ENCODE assay signal across 8 cellular contexts in genomic region chr17:67996301-67997171, GRCh38. TPM values are rescaled to one million over a fixed set of nuclear protein-coding genes. Genes with fewer than 3 reads are reported as not detected.
A peak's percentile ranks its signal among the peaks of the same experiment; 100 is the strongest.
DNase-seq lines count a peak whose midpoint lies in the region; ATAC-seq, FAIRE-seq and TF ChIP-seq lines count a peak whose summit lies in the region.
"Not testable (repeated sequence)": the region's sequence is repeated elsewhere in the genome, so short reads cannot be mapped to it uniquely, and the experiment has no call there.

TSS of gene C17orf58 (minus strand) at chr17:67996469. CDS start at chr17:67996198, 271 bp downstream.

- not testable (repeated sequence) for TF ChIP-seq CTCF in IMR-90 (conservative IDR thresholded peaks at IDR 0.05; ENCODE audit: low read depth, low read length); WI38 (IDR thresholded peaks at IDR 0.05; ENCODE audit: low read depth, low read length); K562 (IDR thresholded peaks at IDR 0.05 in 2 of 3, conservative IDR thresholded peaks at IDR 0.05 in 1 of 3; ENCODE audit: insufficient read depth in 2 of 3, low read depth in 1 of 3, low read length in 3 of 3); lower lobe of right lung (IDR thresholded peaks at IDR 0.05); transverse colon (IDR thresholded peaks at IDR 0.05)

- not testable (repeated sequence) for TF ChIP-seq POLR2A in IMR-90 (IDR thresholded peaks at IDR 0.05; ENCODE audit: low read depth, low read length); K562 (conservative IDR thresholded peaks at IDR 0.05); transverse colon (IDR thresholded peaks at IDR 0.05)

- POLR2A ChIA-PET in IMR-90 (lab: Charles Lee; ENCODE audit: unreplicated experiment); K562 (lab: Yijun Ruan, JAX): not testable (repeated sequence)

- not testable (repeated sequence) for H3K36me3 ChIP-seq in IMR-90 (ENCODE audit: control insufficient read depth, insufficient read depth, low read length); K562 (ENCODE audit: control insufficient read depth, insufficient read depth, low read length); lower lobe of right lung; transverse colon

- not testable (repeated sequence) for H2AK9ac ChIP-seq in IMR-90 (replicated peaks; ENCODE audit: low read depth, low read length, poor library complexity)

- not testable (repeated sequence) for TF ChIP-seq RAD21 in IMR-90 (IDR thresholded peaks at IDR 0.05; ENCODE audit: low read length); K562 (CRISPR knock-in tag; conservative IDR thresholded peaks at IDR 0.05 in 1 of 2, IDR thresholded peaks at IDR 0.05 in 1 of 2)

- peaks cover 7 to 12% of the 10 kb centered on the region in 2 experiments; a peak in 3 of 4 replicates for H3K79me1 ChIP-seq in IMR-90 (ENCODE audit: low read depth in 1 of 2, low read length in 2 of 2)

- not testable (repeated sequence) for H3K4ac ChIP-seq in IMR-90 (ENCODE audit: low read depth, low read length)

- peak within 1 kb of the TSS; percentile 14; the same call in 1 of the 3 replicates for H2BK15ac ChIP-seq in IMR-90 (ENCODE audit: low read depth, low read length)

- peak within 1 kb of the TSS in 1 of 2 experiments; percentile 11; a peak in 1 of 4 replicates for H4K8ac ChIP-seq in IMR-90 (ENCODE audit: low read depth in 2 of 2, low read length in 2 of 2)

- 0 out of 2 replicates have a peak within 1 kb of the TSS, but pooled peaks have one; percentile 39 for H3K14ac ChIP-seq in IMR-90 (replicated peaks; ENCODE audit: low read depth, low read length)

- intact Hi-C loops in IMR-90 (cut with micrococcal nuclease) (loop anchor here (10.0 kb wide), 1 partner anchor 208 kb away; no protein-coding TSS in a partner anchor), transverse colon (cut with DNase I; ENCODE audit: low total_unique reads) (loop anchor here (5.0 kb wide), 1 partner anchor 1029 kb away; no protein-coding TSS in a partner anchor)
- intact Hi-C loops in K562 (cut with micrococcal nuclease); lower lobe of right lung (cut with DNase I): not testable (repeated sequence)

- not testable (repeated sequence) for H2BK5ac ChIP-seq in IMR-90 (ENCODE audit: low read depth, low read length, poor library complexity, severe bottlenecking)

- ATAC-seq in IMR-90 (ENCODE audit: low read depth); K562; lower lobe of right lung: not testable (repeated sequence)

- CTCF ChIA-PET in IMR-90 (lab: Yijun Ruan, JAX); K562 (lab: Yijun Ruan, JAX; ENCODE audit: low intra/inter-chr PET ratio): not testable (repeated sequence)

- not testable (repeated sequence) for TF ChIP-seq EP300 in K562 (IDR thresholded peaks at IDR 0.05; ENCODE audit: low read length); transverse colon (IDR thresholded peaks at IDR 0.05; ENCODE audit: low read depth)

- H3K4me3 ChIP-seq in IMR-90 (ENCODE audit: insufficient read depth, low read depth, low read length) = peak within 1 kb of the TSS; percentile 64
- H3K4me3 ChIP-seq in WI38 (ENCODE audit: low read depth, low read length) = peak within 1 kb of the TSS; percentile 55
- H3K4me3 ChIP-seq in K562 = not testable (repeated sequence)
- peak within 1 kb of the TSS; percentile 69 for H3K4me3 ChIP-seq in lower lobe of right lung
- H3K4me3 ChIP-seq in transverse colon = peak within 1 kb of the TSS; percentile 33 to 63 (median 44)

- not testable (repeated sequence) for H3K4me1 ChIP-seq in IMR-90 (ENCODE audit: control insufficient read depth, insufficient read depth, low read length)
- H3K4me1 ChIP-seq in K562 (replicated peaks in 1 of 2; ENCODE audit: control insufficient read depth in 2 of 2, insufficient read depth in 2 of 2, low read length in 2 of 2) (peaks cover 20 to 25% of the 10 kb centered on the region in 2 experiments), lower lobe of right lung (peaks cover 24% of the 10 kb centered on the region), transverse colon (peaks cover 9 to 28% (median 18%) of the 10 kb centered on the region in 4 donors)

- DNase-seq in DMS 273 (lab: John Stamatoyannopoulos, UW; ENCODE audit: unreplicated experiment) = peak; percentile 45
- DNase-seq in IMR-90 = peak; percentile 77
- DNase-seq in K562 (ENCODE audit: extremely low read depth in 1 of 4, low spot score in 3 of 4); lower lobe of right lung; transverse colon: not testable (repeated sequence)
- DNase-seq in fibroblast of peridontal ligament (ENCODE audit: extremely low read depth) = peak; percentile 55
- peak; percentile 66 for DNase-seq in renal cortical epithelial cell (ENCODE audit: low read depth)

- H2AK5ac ChIP-seq in IMR-90 (ENCODE audit: low read depth, low read length) = not testable (repeated sequence)

- H3K79me2 ChIP-seq in K562 (ENCODE audit: control insufficient read depth, insufficient read depth, low read length) = peaks cover 21% of the 10 kb centered on the region

- H4K5ac ChIP-seq in IMR-90 (ENCODE audit: low read depth, low read length) = not testable (repeated sequence)

- peak within 1 kb of the TSS; percentile 98 for H3K4me2 ChIP-seq in IMR-90 (ENCODE audit: low read depth, low read length)
- H3K4me2 ChIP-seq in K562 (ENCODE audit: insufficient read depth, low read length) = 0 out of 2 replicates have a peak within 1 kb of the TSS, but pooled peaks have one; percentile 73

- H2BK120ac ChIP-seq in IMR-90 (ENCODE audit: low read depth, low read length) = not testable (repeated sequence)

- 0% methylated on average over 2 of the region's 25 CpGs; no CpG with 5 or more reads in 1 of the 2 experiments for WGBS in IMR-90 (ENCODE audit: extremely low coverage in 2 of 2, insufficient read length in 1 of 2), 2 experiments
- WGBS in K562 (ENCODE audit: insufficient coverage, low coverage, missing lambda C conversion rate) = 81% methylated on average over 19 of the region's 25 CpGs
- WGBS in transverse colon (ENCODE audit: low coverage in 1 of 2), 2 donors = 27 to 54% methylated on average over 9 to 25 of the region's 25 CpGs

- H2BK20ac ChIP-seq in IMR-90 (ENCODE audit: low read depth, low read length) = not testable (repeated sequence)

- not testable (repeated sequence) for BruUV-seq in IMR-90 (replicated peaks; lab: Mats Ljungman, UMichigan); K562 (replicated peaks; lab: Mats Ljungman, UMichigan)

- H3K9me3 ChIP-seq in IMR-90 (ENCODE audit: control insufficient read depth, insufficient read depth, low read length); K562 (replicated peaks; ENCODE audit: control insufficient read depth, insufficient read depth, low read depth, low read length); lower lobe of right lung; transverse colon: not testable (repeated sequence)

- not testable (repeated sequence) for H3K27ac ChIP-seq in IMR-90 (ENCODE audit: insufficient read depth, low read length); K562 (ENCODE audit: extremely low read depth, low read depth, low read length); lower lobe of right lung
- H3K27ac ChIP-seq in transverse colon = peak within 1 kb of the TSS; percentile 14 to 99 (median 66)

- dilution Hi-C loops in IMR-90 (cut with HindIII; ENCODE audit: low sequenced_read_pairs, unreplicated experiment) = not testable (repeated sequence)

- H4K91ac ChIP-seq in IMR-90 (ENCODE audit: insufficient read depth, low read depth, low read length) = not testable (repeated sequence)

- in situ Hi-C loops in IMR-90 (cut with MboI; ENCODE audit: low sequenced_read_pairs); K562 (cut with MboI); transverse colon (cut with MboI; ENCODE audit: low pct_ligation_motif_present in 1 of 4, low pct_unique_long_range_greater_than_20kb in 1 of 4, low sequenced_read_pairs in 3 of 4): not testable (repeated sequence)

- H3K9ac ChIP-seq in IMR-90 (ENCODE audit: low read depth, low read length) = peak within 1 kb of the TSS; percentile 45
- H3K9ac ChIP-seq in K562 (ENCODE audit: insufficient read depth in 1 of 2, low read depth in 2 of 2, low read length in 2 of 2) = 0 out of 4 replicates have a peak within 1 kb of the TSS, but pooled peaks of 1 of the 2 experiments have one; percentile 50

- H3K18ac ChIP-seq in IMR-90 (ENCODE audit: low read depth, low read length) = not testable (repeated sequence)

- H3K27me3 ChIP-seq in IMR-90 (ENCODE audit: control insufficient read depth, insufficient read depth, low read length); K562 (ENCODE audit: control insufficient read depth in 2 of 2, insufficient read depth in 2 of 2, low read length in 2 of 2); lower lobe of right lung (ENCODE audit: low read depth); transverse colon: not testable (repeated sequence)

- not testable (repeated sequence) for H3K9me1 ChIP-seq in IMR-90 (ENCODE audit: insufficient read depth, low read length); K562 (ENCODE audit: control insufficient read depth, insufficient read depth, low read length)

- peak within 1 kb of the TSS; percentile 67 for H2AFZ ChIP-seq in IMR-90 (replicated peaks; ENCODE audit: low read length, poor library complexity)
- H2AFZ ChIP-seq in K562 (ENCODE audit: low read depth, low read length) = not testable (repeated sequence)

- not testable (repeated sequence) for H4K20me1 ChIP-seq in IMR-90 (ENCODE audit: insufficient read depth, low read length); K562 (replicated peaks; ENCODE audit: control insufficient read depth, insufficient read depth, low read length)

- peak within 1 kb of the TSS; percentile 4; the same call in 1 of the 2 replicates for H3K23ac ChIP-seq in IMR-90 (ENCODE audit: low read depth, low read length)

- H3K56ac ChIP-seq in IMR-90 (ENCODE audit: extremely low read depth, insufficient read depth, low read length) = not testable (repeated sequence)

- not testable (repeated sequence) for FAIRE-seq in K562 (lab: Jason Lieb, UNC)

RNA-seq across cellular contexts. Expression of gene C17orf58, which starts in this region (rescaled TPM):
- total RNA-seq in IMR-90 (2012; rRNA removed) (7.2 and 7.8 TPM in 2 replicates), K562 (2014; rRNA removed) (37.4 and 42.5 TPM in 2 replicates), K562 (2014; rRNA removed; fragmentation: Illumina TruSeq; extraction: Trizol) (23.6 and 24.7 TPM in 2 replicates), K562 (2015; rRNA removed; fragmentation: Illumina TruSeq; extraction: Trizol) (17.0 and 17.8 TPM in 2 replicates), K562 (2021) (25.2 and 27.6 TPM in 2 replicates), lower lobe of right lung (7.4 TPM), renal cortical epithelial cell (8.5 and 9.7 TPM in 2 replicates), transverse colon (10 to 100 TPM in 2 of 4 donors, 1 to 10 TPM in 1, under 1 TPM in 1; 0.80 to 19.5 (median 8.1) TPM)
- polyA plus RNA-seq in IMR-90 (2012; rRNA removed) (10.2 and 10.3 TPM in 2 replicates), K562 (2011; rRNA removed) (29.2 and 32.7 TPM in 2 replicates), K562 (2014; fragmentation: Illumina TruSeq; extraction: Trizol) (22.7 and 27.6 TPM in 2 replicates), K562 (2014; fragmentation: Nextera tagmentation; extraction: Ambion mirVana) (1 to 10 TPM; 8.6 to 9.9 TPM), K562 (2014; rRNA removed) (32.7 and 35.3 TPM in 2 replicates)
- 7.5 and 8.1 TPM in 2 replicates for polyA plus RNA-seq in IMR-90 (2012; cell fraction: cytosol; rRNA removed)
- polyA plus RNA-seq in IMR-90 (2012; cell fraction: nucleus; rRNA removed; ENCODE audit: low replicate concordance) = 2.8 and 6.2 TPM in 2 replicates
- 8.4 TPM in 2 replicates for total RNA-seq in K562 (2011; cell fraction: chromatin; rRNA removed; ENCODE audit: low replicate concordance)
- 9.0 and 9.7 TPM in 2 replicates for total RNA-seq in K562 (2011; cell fraction: nucleolus; rRNA removed)
- 9.8 and 10.7 TPM in 2 replicates for total RNA-seq in K562 (2011; cell fraction: nucleoplasm; rRNA removed)
- polyA plus RNA-seq in K562 (2011; cell fraction: cytosol; rRNA removed) = 22.6 and 29.6 TPM in 2 replicates
- polyA plus RNA-seq in K562 (2011; cell fraction: nucleus; rRNA removed) = 15.5 and 16.7 TPM in 2 replicates
- polyA plus RNA-seq in K562 (2012) = 19.9 and 20.2 TPM in 2 replicates
- 14.0 and 16.2 TPM in 2 replicates for polyA minus RNA-seq in K562 (2011; rRNA and poly(A)+ RNA removed)
- 7.6 and 11.4 TPM in 2 replicates for polyA minus RNA-seq in K562 (2011; cell fraction: cytosol; rRNA and poly(A)+ RNA removed)
- polyA minus RNA-seq in K562 (2011; cell fraction: nucleus; rRNA and poly(A)+ RNA removed) = 3.9 and 4.7 TPM in 2 replicates
